Comparison of ENCODE assay signal across 8 cellular contexts in the genomic region with DNA sequence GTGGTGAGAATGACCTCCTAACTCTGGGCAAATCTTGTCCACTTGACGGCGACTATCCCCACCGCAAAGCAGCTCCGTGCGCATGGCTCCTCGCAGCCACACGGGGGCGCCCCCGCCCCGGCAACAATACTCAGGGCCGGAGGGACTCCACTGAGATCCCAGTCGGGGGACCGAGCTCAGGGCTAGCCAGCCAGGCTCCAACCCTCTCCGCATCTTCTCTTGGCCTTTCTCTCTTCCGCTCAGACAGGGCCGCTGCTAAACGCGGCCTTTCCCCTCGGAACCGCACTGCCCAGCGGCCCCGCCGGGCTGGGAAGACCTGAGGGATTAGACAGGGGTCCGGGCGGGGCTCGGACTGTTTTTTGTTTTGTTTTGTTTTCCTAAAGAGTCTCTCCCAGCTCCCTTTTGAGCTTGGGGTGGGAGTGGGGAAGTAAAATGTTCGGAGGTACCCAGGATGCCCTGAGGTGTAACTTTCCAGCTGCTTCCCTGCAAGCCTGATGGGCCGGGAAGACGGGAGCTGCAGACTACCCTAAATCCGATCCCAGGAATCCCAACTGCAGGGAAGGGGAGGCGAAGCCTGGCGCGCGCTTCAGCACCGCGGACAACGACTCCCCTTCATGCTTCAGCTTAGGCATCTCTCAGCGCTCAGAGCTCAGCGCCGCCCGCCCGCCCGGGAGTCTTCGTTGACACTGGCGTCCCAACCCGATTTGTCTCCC. TPM values are rescaled to one million over a fixed set of nuclear protein-coding genes. Genes with fewer than 3 reads are reported as not detected.
A peak's percentile ranks its signal among the peaks of the same experiment; 100 is the strongest.
DNase-seq lines count a peak whose midpoint lies in the region; ATAC-seq and TF ChIP-seq lines count a peak whose summit lies in the region.

No MANE protein-coding gene starts in this region.

- ATAC-seq in GM18858 (IDR thresholded peaks at IDR 0.05; ENCODE audit: unreplicated experiment) (peak; percentile 47), HG03135 (IDR thresholded peaks at IDR 0.05; ENCODE audit: unreplicated experiment) (peak; percentile 52), left lung (peak; percentile 94)

- peak overlapping the region; percentile 86 for H3K4me3 Mint-ChIP-seq in activated CD4-positive, alpha-beta T cell treated with anti-CD3 and anti-CD28 coated beads, Interleukin-2, amount 10 ng/mL, durations not matched to agents 24 days and 14 days

- no peak overlapping the region for H3K27ac ChIP-seq in ACC112 (ENCODE audit: low read depth, low read length)
- H3K27ac ChIP-seq in coronary artery: no peak overlapping the region
- no peak overlapping the region for H3K27ac ChIP-seq in left lung

- no peak overlapping the region for H2AFZ ChIP-seq in ACC112 (ENCODE audit: low read length, unreplicated experiment)

- no peaks in the 10 kb centered on the region for H3K79me2 ChIP-seq in ACC112 (ENCODE audit: control insufficient read depth, insufficient read depth, low read length, unreplicated experiment)

- H3K36me3 ChIP-seq in ACC112 (ENCODE audit: insufficient read depth, low read length): no peaks in the 10 kb centered on the region
- peaks cover 0 to 6% of the 10 kb centered on the region in 2 donors for H3K36me3 ChIP-seq in left lung

- H3K9me3 ChIP-seq in left lung: no peaks in the 10 kb centered on the region

- TF ChIP-seq CTCF in coronary artery (IDR thresholded peaks at IDR 0.05) (peak; percentile 63), left lung (IDR thresholded peaks at IDR 0.05) (peak; percentile 84 to 94)

- intact Hi-C loops in activated CD4-positive, alpha-beta T cell treated with anti-CD3 and anti-CD28 coated beads, Interleukin-2, amount 10 ng/mL, durations not matched to agents 24 days and 14 days (cut with micrococcal nuclease): loop anchor here (1.0 to 5.0 kb wide), 4 partner anchors 48 to 271 kb away; no protein-coding TSS in a partner anchor
- intact Hi-C loops in left lung (cut with DNase I): loop anchor here in 1 of 2 donors (10.0 kb wide), 1 partner anchor 174 kb away; no protein-coding TSS in a partner anchor

- DNase-seq in NCI-H345 (lab: John Stamatoyannopoulos, UW) (peak; percentile 75), coronary artery (ENCODE audit: low spot score) (no peak), left lung (peak; percentile 84 to 97)
- DNase-seq in activated CD4-positive, alpha-beta T cell treated with anti-CD3 and anti-CD28 coated beads, Interleukin-2, amount 10 ng/mL, durations not matched to agents 24 days and 14 days: peak; percentile 94
- DNase-seq in stimulated activated CD4-positive, alpha-beta T cell treated with anti-CD3 and anti-CD28 coated beads, Interleukin-2, amount 100 ng/mL, for 4 hours (ENCODE audit: low read depth): peak; percentile 44

- H3K4me1 ChIP-seq in ACC112 (ENCODE audit: control insufficient read depth, insufficient read depth, low read length, unreplicated experiment) (peaks cover 4% of the 10 kb centered on the region), left lung (peaks cover 7 to 40% of the 10 kb centered on the region in 2 donors)

- peaks cover 2% of the 10 kb centered on the region for H3K36me3 Mint-ChIP-seq in activated CD4-positive, alpha-beta T cell treated with anti-CD3 and anti-CD28 coated beads, Interleukin-2, amount 10 ng/mL, durations not matched to agents 24 days and 14 days (ENCODE audit: low read depth)

- H3K27me3 ChIP-seq in ACC112 (ENCODE audit: insufficient read depth, low read length) (0 out of 2 replicates have a peak, but pooled peaks cover 4% of the 10 kb centered on the region), left lung (peaks cover 0 to 6% of the 10 kb centered on the region in 2 donors)

- H3K27ac Mint-ChIP-seq in activated CD4-positive, alpha-beta T cell treated with anti-CD3 and anti-CD28 coated beads, Interleukin-2, amount 10 ng/mL, durations not matched to agents 24 days and 14 days: peak overlapping the region; percentile 62

- H3K9me3 Mint-ChIP-seq in activated CD4-positive, alpha-beta T cell treated with anti-CD3 and anti-CD28 coated beads, Interleukin-2, amount 10 ng/mL, durations not matched to agents 24 days and 14 days: no peaks in the 10 kb centered on the region

- peaks cover 38% of the 10 kb centered on the region for H3K4me1 Mint-ChIP-seq in activated CD4-positive, alpha-beta T cell treated with anti-CD3 and anti-CD28 coated beads, Interleukin-2, amount 10 ng/mL, durations not matched to agents 24 days and 14 days

- H3K4me3 ChIP-seq in ACC112 (ENCODE audit: low read depth, low read length) (peak overlapping the region; percentile 76), coronary artery (peak overlapping the region; percentile 46), left lung (peak overlapping the region in 1 of 2 donors; percentile 38)

- peaks cover 10% of the 10 kb centered on the region for H3K27me3 Mint-ChIP-seq in activated CD4-positive, alpha-beta T cell treated with anti-CD3 and anti-CD28 coated beads, Interleukin-2, amount 10 ng/mL, durations not matched to agents 24 days and 14 days

RNA-seq across cellular contexts. Expression of a gene that starts 2.7 kb away (rescaled TPM):
- 2.3 and 3.5 TPM in 2 replicates for total RNA-seq in activated CD4-positive, alpha-beta T cell treated with anti-CD3 and anti-CD28 coated beads, Interleukin-2, amount 10 ng/mL, durations not matched to agents 24 days and 14 days
- 1 to 10 TPM; 2.2 to 2.3 TPM for total RNA-seq in left lung

RNA-seq across cellular contexts. Expression of a gene that starts 22.7 kb away (rescaled TPM):
- 99.9 and 102 TPM in 2 replicates for total RNA-seq in activated CD4-positive, alpha-beta T cell treated with anti-CD3 and anti-CD28 coated beads, Interleukin-2, amount 10 ng/mL, durations not matched to agents 24 days and 14 days
- 10 to 100 TPM; 72.6 to 87.0 TPM for total RNA-seq in left lung

RNA-seq across cellular contexts. Expression of a gene that starts 57.7 kb away (rescaled TPM):
- 172 and 175 TPM in 2 replicates for total RNA-seq in activated CD4-positive, alpha-beta T cell treated with anti-CD3 and anti-CD28 coated beads, Interleukin-2, amount 10 ng/mL, durations not matched to agents 24 days and 14 days
- total RNA-seq in left lung: 10 to 100 TPM; 30.7 to 31.7 TPM
